ENCODE assay signal across 24 cellular contexts in the genomic region with DNA sequence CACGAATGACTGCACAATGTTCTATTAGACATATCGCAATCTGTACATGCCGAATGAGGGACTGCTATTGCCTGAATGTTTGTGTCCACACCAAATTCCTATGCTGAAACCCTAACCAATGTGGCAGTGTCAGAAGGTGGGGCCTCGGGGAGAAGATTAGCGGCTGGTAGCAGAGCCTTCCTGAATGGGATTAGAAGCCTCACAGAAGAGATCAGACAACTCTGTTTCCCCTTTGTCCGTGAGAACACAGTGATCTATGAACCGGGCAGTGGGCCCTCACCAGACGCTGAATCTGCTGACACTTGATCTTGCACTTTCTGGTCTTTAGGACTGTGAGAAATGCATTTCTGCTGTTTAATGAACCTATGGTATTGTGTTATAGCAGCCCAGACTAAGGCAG. TPM values are rescaled to one million over a fixed set of nuclear protein-coding genes. Genes with fewer than 3 reads are reported as not detected.
DNase-seq lines count a peak whose midpoint lies in the region; ATAC-seq, FAIRE-seq and TF ChIP-seq lines count a peak whose summit lies in the region.
"Had no signal": no experiment of that assay in that cellular context is flagged by ENCODE, and none has a peak within 500 bp of the region (broad histone marks: within the 10 kb centered on the region; RNA-seq: fewer than 3 reads in every experiment).

No MANE protein-coding gene starts in this region.

- no peaks in the 10 kb centered on the region for H3K36me3 Mint-ChIP-seq in WTC11
- H3K36me3 Mint-ChIP-seq in stimulated activated effector memory CD8-positive, alpha-beta T cell treated with anti-CD3 and anti-CD28 coated beads, Interleukin-12 subunit alpha, Interleukin-12 subunit beta, amount 100 ng/mL, for 72 hours = no peaks in the 10 kb centered on the region
- H3K36me3 Mint-ChIP-seq: activated naive CD8-positive, alpha-beta T cell treated with anti-CD3 and anti-CD28 coated beads, Interleukin-2, amount 10 ng/mL, durations not matched to agents 7 days and 5 days; CD8-positive, alpha-beta memory T cell had no signal

- POLR2A ChIA-PET in HepG2 (lab: Yijun Ruan, JAX) = interaction anchor here (0.8 kb wide), 1 partner anchor 14 kb away, joined by 3 read pairs; no protein-coding TSS in a partner anchor
- POLR2A ChIA-PET in WTC11 (lab: Charles Lee) = no interaction called here

- no peak for TF ChIP-seq RAD21 in HepG2 (CRISPR knock-in tag; IDR thresholded peaks at IDR 0.05)

- no peak overlapping the region for H3K18ac ChIP-seq in mesenchymal stem cell (ENCODE audit: low read depth in 1 of 2, low read length in 2 of 2)

- no peak overlapping the region for H2BK5ac ChIP-seq in mesenchymal stem cell (ENCODE audit: low read depth, low read length, poor library complexity, severe bottlenecking)

- no peaks in the 10 kb centered on the region for H3K27me3 ChIP-seq in HepG2 (ENCODE audit: control insufficient read depth in 1 of 2, insufficient read depth in 2 of 2, low read length in 2 of 2)
- no peaks in the 10 kb centered on the region for H3K27me3 ChIP-seq in right lobe of liver
- no peaks in the 10 kb centered on the region for H3K27me3 ChIP-seq in mesenchymal stem cell (ENCODE audit: control insufficient read depth in 1 of 2, insufficient read depth in 1 of 2, low read length in 2 of 2)
- H3K27me3 ChIP-seq in subcutaneous abdominal adipose tissue (ENCODE audit: control insufficient read depth in 5 of 5, insufficient read depth in 4 of 5, low read length in 5 of 5) = no peaks in the 10 kb centered on the region
- H3K27me3 ChIP-seq: gastroesophageal sphincter, upper lobe of left lung had no signal

- 35% methylated on average over 8 of the region's 8 CpGs for whole genome bisulfite sequencing in HepG2 (ENCODE audit: low lambda C conversion rate)
- 80% methylated on average over 8 of the region's 8 CpGs for WGBS in right lobe of liver (ENCODE audit: insufficient coverage, low coverage, low lambda C conversion rate, missing lambda C conversion rate)
- 89% methylated on average over 8 of the region's 8 CpGs for WGBS in mesenchymal stem cell

- H3K14ac ChIP-seq in mesenchymal stem cell (ENCODE audit: low read length in 2 of 2) = no peak overlapping the region

- peaks cover 9% of the 10 kb centered on the region; the same call in 1 of the 2 replicates for H4K20me1 ChIP-seq in HepG2 (ENCODE audit: insufficient read depth, low read length)

- H3K27ac Mint-ChIP-seq in WTC11 = peak overlapping the region; percentile 71
- H3K27ac Mint-ChIP-seq in stimulated activated effector memory CD8-positive, alpha-beta T cell treated with anti-CD3 and anti-CD28 coated beads, Interleukin-12 subunit alpha, Interleukin-12 subunit beta, amount 100 ng/mL, for 72 hours = no peak overlapping the region
- H3K27ac Mint-ChIP-seq: activated B cell treated with CpG ODN at 0.5 μM for 24 hours; activated naive CD8-positive, alpha-beta T cell treated with anti-CD3 and anti-CD28 coated beads, Interleukin-2, amount 10 ng/mL, durations not matched to agents 7 days and 5 days; activated T-helper 2 cell treated with anti-CD3 and anti-CD28 coated beads, Interferon-gamma antibody, Interleukin-2, Interleukin-4, amounts not matched to agents 10 μg/mL and 5 μg/mL and 100 μg/mL, durations not matched to agents 14 hours and 24 hours and 36 hours; CD8-positive, alpha-beta memory T cell had no signal

- H3K4me1 Mint-ChIP-seq in WTC11 = peaks cover 32% of the 10 kb centered on the region
- peaks cover 18% of the 10 kb centered on the region for H3K4me1 Mint-ChIP-seq in stimulated activated effector memory CD8-positive, alpha-beta T cell treated with anti-CD3 and anti-CD28 coated beads, Interleukin-12 subunit alpha, Interleukin-12 subunit beta, amount 100 ng/mL, for 72 hours
- H3K4me1 Mint-ChIP-seq: activated naive CD8-positive, alpha-beta T cell treated with anti-CD3 and anti-CD28 coated beads, Interleukin-2, amount 10 ng/mL, durations not matched to agents 7 days and 5 days; CD8-positive, alpha-beta memory T cell had no signal

- no peak overlapping the region for H3K4me3 Mint-ChIP-seq in WTC11
- no peak overlapping the region for H3K4me3 Mint-ChIP-seq in stimulated activated effector memory CD8-positive, alpha-beta T cell treated with anti-CD3 and anti-CD28 coated beads, Interleukin-12 subunit alpha, Interleukin-12 subunit beta, amount 100 ng/mL, for 72 hours
- H3K4me3 Mint-ChIP-seq: activated B cell treated with CpG ODN at 0.5 μM for 24 hours; activated naive CD8-positive, alpha-beta T cell treated with anti-CD3 and anti-CD28 coated beads, Interleukin-2, amount 10 ng/mL, durations not matched to agents 7 days and 5 days; CD8-positive, alpha-beta memory T cell; neural crest cell had no signal

- H3K79me2 ChIP-seq in HepG2 (ENCODE audit: insufficient read depth, low read length) = peaks cover 31% of the 10 kb centered on the region

- H3K79me1 ChIP-seq in mesenchymal stem cell (replicated peaks; ENCODE audit: low read length, poor library complexity, severe bottlenecking) = peaks cover 5% of the 10 kb centered on the region

- H3K4ac ChIP-seq in mesenchymal stem cell (ENCODE audit: low read depth in 1 of 2, low read length in 2 of 2) = no peak overlapping the region

- DNase-seq in HepG2 (ENCODE audit: low spot score) (peak; percentile 60), right lobe of liver (no peak), WTC11 (ENCODE audit: low spot score) (no peak), mesenchymal stem cell (no peak), HT-29 (ENCODE audit: low spot score) (no peak)
- no peak for DNase-seq in stimulated activated effector memory CD8-positive, alpha-beta T cell treated with anti-CD3 and anti-CD28 coated beads, Interleukin-12 subunit alpha, Interleukin-12 subunit beta, amount 100 ng/mL, for 72 hours (ENCODE audit: low spot score in 2 of 2)
- DNase-seq in activated effector memory CD4-positive, alpha-beta T cell treated with anti-CD3 and anti-CD28 coated beads, Interleukin-2, amount 50 U/mL, for 16 hours = no peak
- DNase-seq: activated B cell treated with CpG ODN at 0.5 μM for 24 hours; activated CD4-positive, alpha-beta T cell treated with anti-CD3 and anti-CD28 coated beads, Interleukin-2, amount 50 U/mL, for 4 hours; activated naive CD8-positive, alpha-beta T cell treated with anti-CD3 and anti-CD28 coated beads, Interleukin-2, amount 10 ng/mL, durations not matched to agents 7 days and 5 days; CD8-positive, alpha-beta memory T cell; DMS79 treated with DMSO at 0.1 percent for 48 hours; erythroblast; GM23248; islet precursor cell; NCI-H1105; NCI-H2029; NCI-H69; upper lobe of left lung had no signal

- no peak overlapping the region for H3K9ac ChIP-seq in HepG2 (ENCODE audit: insufficient read depth, low read depth, low read length)
- no peak overlapping the region for H3K9ac ChIP-seq in mesenchymal stem cell (ENCODE audit: low read length)
- H3K9ac ChIP-seq in subcutaneous abdominal adipose tissue (ENCODE audit: low read length in 5 of 5) = no peak overlapping the region
- H3K9ac ChIP-seq: GM23248 had no signal

- H2BK120ac ChIP-seq in mesenchymal stem cell (ENCODE audit: low read depth, low read length) = no peak overlapping the region

- ATAC-seq in HepG2 (peak; percentile 55; the same call in 2 of the 3 replicates), right lobe of liver (no peak), WTC11 (no peak; the same call in 1 of the 2 replicates)
- ATAC-seq in stimulated activated effector memory CD8-positive, alpha-beta T cell treated with anti-CD3 and anti-CD28 coated beads, Interleukin-12 subunit alpha, Interleukin-12 subunit beta, amount 100 ng/mL, for 72 hours = no peak
- ATAC-seq: gastroesophageal sphincter had no signal

- H2AFZ ChIP-seq in HepG2 (ENCODE audit: low read length) (no peak overlapping the region), mesenchymal stem cell (ENCODE audit: low read depth, low read length) (no peak overlapping the region)
- H2AFZ ChIP-seq: GM23248 had no signal

- no peak overlapping the region for H4K91ac ChIP-seq in mesenchymal stem cell (ENCODE audit: low read length)

- CTCF ChIA-PET in HepG2 (lab: Yijun Ruan, JAX; ENCODE audit: low intra/inter-chr PET ratio, low total read pairs) (no interaction called here), WTC11 (lab: Charles Lee) (no interaction called here)

- H3K36me3 ChIP-seq in HepG2 (replicated peaks in 1 of 2; ENCODE audit: control insufficient read depth in 1 of 2, insufficient read depth in 2 of 2, low read length in 2 of 2) (peaks cover 0 to 26% of the 10 kb centered on the region in 2 experiments; a peak in 2 of 5 replicates), right lobe of liver (peaks cover 0 to 7% (median 0%) of the 10 kb centered on the region in 4 donors), mesenchymal stem cell (ENCODE audit: control insufficient read depth in 1 of 2, insufficient read depth in 2 of 2, low read depth in 1 of 2, low read length in 2 of 2) (no peaks in the 10 kb centered on the region), subcutaneous abdominal adipose tissue (ENCODE audit: control insufficient read depth in 5 of 5, insufficient read depth in 5 of 5, low read length in 5 of 5) (peaks cover 0 to 2% (median 0%) of the 10 kb centered on the region in 5 donors)
- H3K36me3 ChIP-seq: gastroesophageal sphincter, upper lobe of left lung had no signal

- no peak overlapping the region for H4K8ac ChIP-seq in mesenchymal stem cell (ENCODE audit: low read length)

- intact Hi-C loops in HepG2 (cut with micrococcal nuclease; ENCODE audit: unreplicated experiment) = no loop called here
- intact Hi-C loops in right lobe of liver (cut with DNase I) = no loop called here

- peak overlapping the region; percentile 34; the same call in 1 of the 2 replicates for H3K4me2 ChIP-seq in HepG2 (ENCODE audit: low read depth, low read length)
- H3K4me2 ChIP-seq in mesenchymal stem cell (ENCODE audit: low read length, poor library complexity, severe bottlenecking) = no peak overlapping the region

- H3K27ac ChIP-seq in HepG2 (ENCODE audit: extremely low read length, insufficient read depth, low read length) (peak overlapping the region; percentile 35), right lobe of liver (no peak overlapping the region), mesenchymal stem cell (ENCODE audit: low read length, poor library complexity, severe bottlenecking) (peak overlapping the region; percentile 24), subcutaneous abdominal adipose tissue (ENCODE audit: low read depth, low read length) (peak overlapping the region; percentile 44)
- H3K27ac ChIP-seq: 22Rv1, gastroesophageal sphincter, GM23248, upper lobe of left lung had no signal

- in situ Hi-C loops in HepG2 (cut with HindIII; ENCODE audit: extremely low pct_ligation_motif_present, low pct_unique_long_range_greater_than_20kb) = no loop called here

- TF ChIP-seq POLR2A in HepG2 (IDR thresholded peaks at IDR 0.05; ENCODE audit: insufficient read depth in 1 of 2, low read depth in 2 of 2, low read length in 2 of 2) (no peak), right lobe of liver (IDR thresholded peaks at IDR 0.05) (no peak)

- no peaks in the 10 kb centered on the region for H3K9me3 Mint-ChIP-seq in WTC11
- no peaks in the 10 kb centered on the region for H3K9me3 Mint-ChIP-seq in stimulated activated effector memory CD8-positive, alpha-beta T cell treated with anti-CD3 and anti-CD28 coated beads, Interleukin-12 subunit alpha, Interleukin-12 subunit beta, amount 100 ng/mL, for 72 hours
- H3K9me3 Mint-ChIP-seq: activated B cell treated with CpG ODN at 0.5 μM for 24 hours; activated naive CD8-positive, alpha-beta T cell treated with anti-CD3 and anti-CD28 coated beads, Interleukin-2, amount 10 ng/mL, durations not matched to agents 7 days and 5 days; activated T-helper 2 cell treated with anti-CD3 and anti-CD28 coated beads, Interferon-gamma antibody, Interleukin-2, Interleukin-4, amounts not matched to agents 10 μg/mL and 5 μg/mL and 100 μg/mL, durations not matched to agents 14 hours and 24 hours and 36 hours; CD8-positive, alpha-beta memory T cell; neural crest cell had no signal

- no peak overlapping the region for H2BK15ac ChIP-seq in mesenchymal stem cell (ENCODE audit: low read depth, poor library complexity, severe bottlenecking)

- H2BK12ac ChIP-seq in mesenchymal stem cell (ENCODE audit: low read length in 2 of 2) = no peak overlapping the region

- peak; percentile 66 for FAIRE-seq in HepG2 (lab: Jason Lieb, UNC)

- H3K4me1 ChIP-seq in HepG2 (ENCODE audit: insufficient read depth, low read length) (peaks cover 48% of the 10 kb centered on the region), right lobe of liver (peaks cover 0 to 43% (median 13%) of the 10 kb centered on the region in 4 donors), mesenchymal stem cell (ENCODE audit: control insufficient read depth, insufficient read depth, low read depth, low read length) (peaks cover 26% of the 10 kb centered on the region), subcutaneous abdominal adipose tissue (ENCODE audit: control insufficient read depth in 5 of 5, insufficient read depth in 5 of 5, low read length in 5 of 5) (peaks cover 2 to 37% (median 24%) of the 10 kb centered on the region in 5 donors)
- H3K4me1 ChIP-seq: gastroesophageal sphincter had no signal

- TF ChIP-seq EP300 in HepG2 (IDR thresholded peaks at IDR 0.05; ENCODE audit: low read depth in 2 of 2, low read length in 2 of 2) (no peak), HepG2 (CRISPR knock-in tag; IDR thresholded peaks at IDR 0.05; ENCODE audit: borderline replicate concordance) (no peak)

- TF ChIP-seq CTCF in HepG2 (CRISPR knock-in tag; IDR thresholded peaks at IDR 0.05) = no peak
- no peak for TF ChIP-seq CTCF in right lobe of liver (IDR thresholded peaks at IDR 0.05)
- TF ChIP-seq CTCF in WTC11 (IDR thresholded peaks at IDR 0.05) = no peak

- H3K4me3 ChIP-seq in HepG2 (replicated peaks in 1 of 3; ENCODE audit: insufficient read depth in 1 of 3, low read depth in 2 of 3, low read length in 3 of 3) (no peak overlapping the region), right lobe of liver (no peak overlapping the region), mesenchymal stem cell (ENCODE audit: insufficient read depth in 1 of 2, low read depth in 1 of 2, low read length in 2 of 2) (no peak overlapping the region), subcutaneous abdominal adipose tissue (ENCODE audit: low read depth in 1 of 5, low read length in 5 of 5) (no peak overlapping the region)
- H3K4me3 ChIP-seq: gastroesophageal sphincter, GM23248, upper lobe of left lung had no signal

- H3K23ac ChIP-seq in mesenchymal stem cell (ENCODE audit: low read length in 2 of 2) = no peak overlapping the region

- no peak overlapping the region for H2AK5ac ChIP-seq in mesenchymal stem cell (ENCODE audit: low read length, severe bottlenecking)

- H3K9me3 ChIP-seq in HepG2 (ENCODE audit: low read length) = no peaks in the 10 kb centered on the region
- H3K9me3 ChIP-seq in right lobe of liver = no peaks in the 10 kb centered on the region
- H3K9me3 ChIP-seq in mesenchymal stem cell (ENCODE audit: control insufficient read depth, low read length) = no peaks in the 10 kb centered on the region
- H3K9me3 ChIP-seq in subcutaneous abdominal adipose tissue (ENCODE audit: control insufficient read depth in 5 of 5, low read length in 5 of 5) = no peaks in the 10 kb centered on the region
- H3K9me3 ChIP-seq: gastroesophageal sphincter, upper lobe of left lung had no signal

- H3K27me3 Mint-ChIP-seq in WTC11 (ENCODE audit: low read depth) = no peaks in the 10 kb centered on the region
- H3K27me3 Mint-ChIP-seq: activated naive CD8-positive, alpha-beta T cell treated with anti-CD3 and anti-CD28 coated beads, Interleukin-2, amount 10 ng/mL, durations not matched to agents 7 days and 5 days had no signal

- no TSS peak for BruUV-seq in HepG2 (replicated peaks; lab: Mats Ljungman, UMichigan)

RNA-seq across cellular contexts. Expression of gene LRFN4, which starts 33.1 kb away (rescaled TPM):
- 4.4 and 6.8 TPM in 2 replicates for total RNA-seq in HepG2 (2016; rRNA removed; fragmentation: Illumina TruSeq; extraction: Trizol)
- 1.1 TPM in 2 replicates for total RNA-seq in HepG2 (2016; cell fraction: cytosol; rRNA removed; fragmentation: Illumina TruSeq; extraction: Trizol; ENCODE audit: low read depth)
- total RNA-seq in HepG2 (2016; cell fraction: insoluble cytoplasmic fraction; rRNA removed; fragmentation: Illumina TruSeq; extraction: Trizol) = 3.5 and 6.4 TPM in 2 replicates
- total RNA-seq in HepG2 (2016; cell fraction: membrane; rRNA removed; fragmentation: Illumina TruSeq; extraction: Trizol) = 4.1 and 5.5 TPM in 2 replicates
- total RNA-seq in HepG2 (2016; cell fraction: nucleus; rRNA removed; fragmentation: Illumina TruSeq; extraction: Trizol) = 2.9 and 5.5 TPM in 2 replicates
- 1.3 and 2.4 TPM in 2 replicates for polyA plus RNA-seq in HepG2 (2011; rRNA removed)
- polyA plus RNA-seq in HepG2 (2011; cell fraction: cytosol; rRNA removed) = 1.7 and 3.3 TPM in 2 replicates
- polyA plus RNA-seq in HepG2 (2011; cell fraction: nucleus; rRNA removed) = 7.1 and 9.6 TPM in 2 replicates
- polyA plus RNA-seq in HepG2 (2012) = 1.2 and 2.5 TPM in 2 replicates
- polyA plus RNA-seq in HepG2 (2016; cell fraction: cytosol; fragmentation: Illumina TruSeq; extraction: Trizol; ENCODE audit: low read depth) = 1.4 and 1.5 TPM in 2 replicates
- polyA plus RNA-seq in HepG2 (2016; cell fraction: insoluble cytoplasmic fraction; fragmentation: Illumina TruSeq; extraction: Trizol; ENCODE audit: low read depth) = 3.8 and 4.4 TPM in 2 replicates
- 3.3 and 4.1 TPM in 2 replicates for polyA plus RNA-seq in HepG2 (2016; cell fraction: membrane; fragmentation: Illumina TruSeq; extraction: Trizol; ENCODE audit: low read depth)
- polyA plus RNA-seq in HepG2 (2016; cell fraction: nucleus; fragmentation: Illumina TruSeq; extraction: Trizol; ENCODE audit: insufficient read depth, low read depth) = 7.3 and 8.5 TPM in 2 replicates
- polyA minus RNA-seq in HepG2 (2011; rRNA and poly(A)+ RNA removed; ENCODE audit: low replicate concordance) = 3.9 and 38.9 TPM in 2 replicates
- polyA minus RNA-seq in HepG2 (2011; cell fraction: cytosol; rRNA and poly(A)+ RNA removed) = 2.7 and 3.0 TPM in 2 replicates
- polyA minus RNA-seq in HepG2 (2011; cell fraction: nucleus; rRNA and poly(A)+ RNA removed) = 1.1 and 1.5 TPM in 2 replicates
- total RNA-seq in right lobe of liver = 1 to 10 TPM in 3 of 6 experiments, under 1 TPM in 3; 0.48 to 4.7 (median 1.1) TPM
- total RNA-seq in WTC11 (2021) = 62.7 to 70.3 TPM (median 68.0 TPM) in 3 replicates
- 16.0 TPM for polyA plus RNA-seq in mesenchymal stem cell (2013, experiment 1 of 2)
- polyA plus RNA-seq in mesenchymal stem cell (2013, experiment 2 of 2) = 15.3 TPM
- 122 and 124 TPM in 2 replicates for total RNA-seq in HT-29 (2014; rRNA removed; shearing (Covaris generic))

RNA-seq across cellular contexts. Expression of gene RCE1, which starts 46.7 kb away (rescaled TPM):
- total RNA-seq in HepG2 (2016; rRNA removed; fragmentation: Illumina TruSeq; extraction: Trizol) = 8.0 and 22.2 TPM in 2 replicates
- total RNA-seq in HepG2 (2016; cell fraction: cytosol; rRNA removed; fragmentation: Illumina TruSeq; extraction: Trizol; ENCODE audit: low read depth) = 5.3 and 5.8 TPM in 2 replicates
- total RNA-seq in HepG2 (2016; cell fraction: insoluble cytoplasmic fraction; rRNA removed; fragmentation: Illumina TruSeq; extraction: Trizol) = 8.3 and 23.5 TPM in 2 replicates
- total RNA-seq in HepG2 (2016; cell fraction: membrane; rRNA removed; fragmentation: Illumina TruSeq; extraction: Trizol) = 9.8 and 10.6 TPM in 2 replicates
- 18.1 and 22.0 TPM in 2 replicates for total RNA-seq in HepG2 (2016; cell fraction: nucleus; rRNA removed; fragmentation: Illumina TruSeq; extraction: Trizol)
- 22.4 and 29.3 TPM in 2 replicates for polyA plus RNA-seq in HepG2 (2011; rRNA removed)
- polyA plus RNA-seq in HepG2 (2011; cell fraction: cytosol; rRNA removed) = 18.4 and 29.0 TPM in 2 replicates
- polyA plus RNA-seq in HepG2 (2011; cell fraction: nucleus; rRNA removed) = 56.2 and 66.8 TPM in 2 replicates
- polyA plus RNA-seq in HepG2 (2012) = 14.4 and 22.1 TPM in 2 replicates
- polyA plus RNA-seq in HepG2 (2016; cell fraction: cytosol; fragmentation: Illumina TruSeq; extraction: Trizol; ENCODE audit: low read depth) = 5.7 and 6.5 TPM in 2 replicates
- 9.5 and 11.9 TPM in 2 replicates for polyA plus RNA-seq in HepG2 (2016; cell fraction: insoluble cytoplasmic fraction; fragmentation: Illumina TruSeq; extraction: Trizol; ENCODE audit: low read depth)
- polyA plus RNA-seq in HepG2 (2016; cell fraction: membrane; fragmentation: Illumina TruSeq; extraction: Trizol; ENCODE audit: low read depth) = 8.8 and 9.5 TPM in 2 replicates
- 41.3 and 46.5 TPM in 2 replicates for polyA plus RNA-seq in HepG2 (2016; cell fraction: nucleus; fragmentation: Illumina TruSeq; extraction: Trizol; ENCODE audit: insufficient read depth, low read depth)
- polyA minus RNA-seq in HepG2 (2011; rRNA and poly(A)+ RNA removed; ENCODE audit: low replicate concordance) = 40.2 and 41.8 TPM in 2 replicates
- polyA minus RNA-seq in HepG2 (2011; cell fraction: cytosol; rRNA and poly(A)+ RNA removed) = 11.0 and 11.1 TPM in 2 replicates
- 16.7 and 18.8 TPM in 2 replicates for polyA minus RNA-seq in HepG2 (2011; cell fraction: nucleus; rRNA and poly(A)+ RNA removed)
- 1 to 10 TPM; 3.1 to 7.7 (median 4.5) TPM for total RNA-seq in right lobe of liver
- total RNA-seq in WTC11 (2021) = 34.5 to 36.9 TPM (median 34.6 TPM) in 3 replicates
- 11.2 TPM for polyA plus RNA-seq in mesenchymal stem cell (2013, experiment 1 of 2)
- polyA plus RNA-seq in mesenchymal stem cell (2013, experiment 2 of 2) = 10.9 TPM
- 122 and 138 TPM in 2 replicates for total RNA-seq in HT-29 (2014; rRNA removed; shearing (Covaris generic))

Comparison
In these comparisons a context has a peak if more than half of its experiments do, and no peak if none do; other contexts are left out.
1. H3K27ac ChIP-seq: peak in HepG2 (single experiment), mesenchymal stem cell (single experiment) and subcutaneous abdominal adipose tissue (single experiment); none in right lobe of liver (0 of 3).